17 cellular contexts compared by ENCODE assay signal in the genomic region with DNA sequence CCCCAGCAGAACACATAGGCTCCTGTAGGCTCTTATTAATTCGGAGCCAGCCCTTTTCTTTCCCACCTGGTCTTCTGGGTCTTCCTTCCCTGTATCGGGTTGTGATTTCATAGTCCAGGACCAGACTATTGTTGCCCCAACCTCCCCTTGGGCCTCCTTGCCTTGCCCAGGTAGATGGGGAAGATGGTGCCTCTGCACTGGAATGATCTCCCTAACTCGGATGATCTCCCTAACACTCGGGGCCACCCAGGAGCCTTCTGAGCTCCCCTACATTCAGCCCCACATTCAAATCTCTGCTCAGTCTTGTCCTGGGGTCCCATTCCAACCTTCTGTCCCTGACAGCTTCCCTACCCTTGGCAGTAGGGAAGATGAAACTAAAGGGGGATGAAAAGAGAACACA. TPM values are rescaled to one million over a fixed set of nuclear protein-coding genes. Genes with fewer than 3 reads are reported as not detected.
DNase-seq lines count a peak whose midpoint lies in the region; ATAC-seq and TF ChIP-seq lines count a peak whose summit lies in the region.
"Had no signal": no experiment of that assay in that cellular context is flagged by ENCODE, and none has a peak within 500 bp of the region (broad histone marks: within the 10 kb centered on the region; RNA-seq: fewer than 3 reads in every experiment).

No MANE protein-coding gene starts in this region.

- H3K4me1 ChIP-seq in left ventricle myocardium inferior (peaks cover 80% of the 10 kb centered on the region), vagina (peaks cover 71% of the 10 kb centered on the region)

- no peak for TF ChIP-seq CTCF in left ventricle myocardium inferior (IDR thresholded peaks at IDR 0.05; ENCODE audit: borderline replicate concordance)
- no peak for TF ChIP-seq CTCF in vagina (IDR thresholded peaks at IDR 0.05)

- peak overlapping the region; percentile 99 for H3K27ac Mint-ChIP-seq in activated naive CD8-positive, alpha-beta T cell treated with anti-CD3 and anti-CD28 coated beads, Interleukin-2, amount 10 ng/mL, durations not matched to agents 7 days and 5 days
- peak overlapping the region; percentile 73 to 99 (median 98) for H3K27ac Mint-ChIP-seq in naive thymus-derived CD8-positive, alpha-beta T cell

- POLR2A ChIA-PET in activated naive CD8-positive, alpha-beta T cell treated with anti-CD3 and anti-CD28 coated beads, Interleukin-2, amount 10 ng/mL, durations not matched to agents 7 days and 5 days (lab: Charles Lee): interaction anchor here (0.7 to 27.2 kb wide), 5 partner anchors 16 to 83 kb away, joined by 3 to 1195 read pairs (median 211); a partner anchor contains a TSS
- POLR2A ChIA-PET in naive thymus-derived CD8-positive, alpha-beta T cell (lab: Charles Lee): interaction anchor here (1.3 to 16.0 kb wide), 4 partner anchors 21 to 82 kb away, joined by 6 to 648 read pairs (median 143); no protein-coding TSS in a partner anchor

- H3K4me3 ChIP-seq in left ventricle myocardium inferior (no peak overlapping the region), vagina (no peak overlapping the region)

- no peak for DNase-seq in left ventricle myocardium inferior
- no peak for DNase-seq in left ventricle myocardium superior
- DNase-seq in activated naive CD8-positive, alpha-beta T cell treated with anti-CD3 and anti-CD28 coated beads, Interleukin-2, amount 10 ng/mL, durations not matched to agents 7 days and 5 days: no peak
- no peak for DNase-seq in naive thymus-derived CD8-positive, alpha-beta T cell
- DNase-seq in vagina (ENCODE audit: extremely low spot score in 2 of 2): peak in 1 of 2 donors; percentile 86
- DNase-seq in MV-4-11 (lab: John Stamatoyannopoulos, UW): no peak
- DNase-seq in NCI-H146 (lab: John Stamatoyannopoulos, UW): no peak
- DNase-seq in NCI-H526 (lab: John Stamatoyannopoulos, UW): no peak
- DNase-seq: mammary epithelial cell; NCI-H2171 treated with DMSO at 0.1 percent for 48 hours; stimulated activated CD4-positive, alpha-beta T cell treated with anti-CD3 and anti-CD28 coated beads, Interleukin-1b, Interleukin-23, amount 100 ng/mL, for 48 hours; SW 1271 had no signal

- H3K4me3 Mint-ChIP-seq in activated naive CD8-positive, alpha-beta T cell treated with anti-CD3 and anti-CD28 coated beads, Interleukin-2, amount 10 ng/mL, durations not matched to agents 7 days and 5 days: peak overlapping the region; percentile 87
- H3K4me3 Mint-ChIP-seq in naive thymus-derived CD8-positive, alpha-beta T cell: peak overlapping the region in 1 of 10 donors; percentile 27

- no peaks in the 10 kb centered on the region for H3K9me3 Mint-ChIP-seq in activated naive CD8-positive, alpha-beta T cell treated with anti-CD3 and anti-CD28 coated beads, Interleukin-2, amount 10 ng/mL, durations not matched to agents 7 days and 5 days
- no peaks in the 10 kb centered on the region for H3K9me3 Mint-ChIP-seq in naive thymus-derived CD8-positive, alpha-beta T cell

- H3K9me3 ChIP-seq in left ventricle myocardium inferior (replicated peaks): no peaks in the 10 kb centered on the region
- no peaks in the 10 kb centered on the region for H3K9me3 ChIP-seq in vagina

- H3K27me3 Mint-ChIP-seq in activated naive CD8-positive, alpha-beta T cell treated with anti-CD3 and anti-CD28 coated beads, Interleukin-2, amount 10 ng/mL, durations not matched to agents 7 days and 5 days: no peaks in the 10 kb centered on the region
- no peaks in the 10 kb centered on the region for H3K27me3 Mint-ChIP-seq in naive thymus-derived CD8-positive, alpha-beta T cell

- TF ChIP-seq POLR2A in vagina (IDR thresholded peaks at IDR 0.05): no peak

- ATAC-seq in left ventricle myocardium superior: no peak
- no peak for ATAC-seq in activated naive CD8-positive, alpha-beta T cell treated with anti-CD3 and anti-CD28 coated beads, Interleukin-2, amount 10 ng/mL, durations not matched to agents 7 days and 5 days (ENCODE audit: low read depth)
- no peak for ATAC-seq in naive thymus-derived CD8-positive, alpha-beta T cell

- intact Hi-C loops in left ventricle myocardium inferior (cut with micrococcal nuclease): loop anchor here (5.0 kb wide), 1 partner anchor 76 kb away; no protein-coding TSS in a partner anchor
- intact Hi-C loops in left ventricle myocardium superior (cut with micrococcal nuclease): loop anchor here (10.0 kb wide), 1 partner anchor 78 kb away; no protein-coding TSS in a partner anchor
- intact Hi-C loops in vagina (cut with DNase I): no loop called here

- H3K36me3 Mint-ChIP-seq in activated naive CD8-positive, alpha-beta T cell treated with anti-CD3 and anti-CD28 coated beads, Interleukin-2, amount 10 ng/mL, durations not matched to agents 7 days and 5 days: peaks cover 17% of the 10 kb centered on the region
- H3K36me3 Mint-ChIP-seq in naive thymus-derived CD8-positive, alpha-beta T cell: peaks cover 0 to 18% (median 16%) of the 10 kb centered on the region in 3 donors

- H3K27me3 ChIP-seq in left ventricle myocardium inferior (ENCODE audit: low read depth) (no peaks in the 10 kb centered on the region), vagina (no peaks in the 10 kb centered on the region)

- H3K36me3 ChIP-seq in left ventricle myocardium inferior: peaks cover 7% of the 10 kb centered on the region
- H3K36me3 ChIP-seq in vagina: no peaks in the 10 kb centered on the region

- H3K27ac ChIP-seq in left ventricle myocardium inferior (replicated peaks): peak overlapping the region; percentile 99
- peak overlapping the region; percentile 93 for H3K27ac ChIP-seq in vagina
- H3K27ac ChIP-seq: epithelial cell of prostate, parathyroid adenoma had no signal

- peaks cover 50% of the 10 kb centered on the region for H3K4me1 Mint-ChIP-seq in activated naive CD8-positive, alpha-beta T cell treated with anti-CD3 and anti-CD28 coated beads, Interleukin-2, amount 10 ng/mL, durations not matched to agents 7 days and 5 days
- H3K4me1 Mint-ChIP-seq in naive thymus-derived CD8-positive, alpha-beta T cell: peaks cover 30 to 64% (median 63%) of the 10 kb centered on the region in 4 donors

RNA-seq across cellular contexts. Expression of a gene that starts 2.7 kb away (rescaled TPM):
- total RNA-seq in left ventricle myocardium inferior: 10.9 TPM
- 12.6 TPM for total RNA-seq in left ventricle myocardium superior
- 100 to 1,000 TPM; 228 to 238 TPM for total RNA-seq in activated naive CD8-positive, alpha-beta T cell treated with anti-CD3 and anti-CD28 coated beads, Interleukin-2, amount 10 ng/mL, durations not matched to agents 7 days and 5 days
- 100 to 1,000 TPM; 116 to 127 TPM for total RNA-seq in naive thymus-derived CD8-positive, alpha-beta T cell
- polyA plus RNA-seq in naive thymus-derived CD8-positive, alpha-beta T cell: 100 to 1,000 TPM; 108 to 218 (median 141) TPM
- total RNA-seq in vagina: 49.8 TPM

RNA-seq across cellular contexts. Expression of a gene that starts 50.1 kb away (rescaled TPM):
- total RNA-seq in left ventricle myocardium inferior: not detected
- not detected for total RNA-seq in left ventricle myocardium superior
- not detected for total RNA-seq in activated naive CD8-positive, alpha-beta T cell treated with anti-CD3 and anti-CD28 coated beads, Interleukin-2, amount 10 ng/mL, durations not matched to agents 7 days and 5 days
- total RNA-seq in naive thymus-derived CD8-positive, alpha-beta T cell: not detected
- polyA plus RNA-seq in naive thymus-derived CD8-positive, alpha-beta T cell: not detected
- total RNA-seq in vagina: not detected
- total RNA-seq: bronchial epithelial cell, M059J, mammary epithelial cell had no signal
- polyA plus RNA-seq: BJ, mammary epithelial cell had no signal
